ENCODE assay signal across 28 cellular contexts in genomic region chr4:53620956-53621355, GRCh38. TPM values are rescaled to one million over a fixed set of nuclear protein-coding genes. Genes with fewer than 3 reads are reported as not detected.
A peak's percentile ranks its signal among the peaks of the same experiment; 100 is the strongest.
DNase-seq lines count a peak whose midpoint lies in the region; ATAC-seq and TF ChIP-seq lines count a peak whose summit lies in the region.
"Had no signal": no experiment of that assay in that cellular context is flagged by ENCODE, and none has a peak within 500 bp of the region (broad histone marks: within the 10 kb centered on the region; RNA-seq: fewer than 3 reads in every experiment).

No MANE protein-coding gene starts in this region.

- no peaks in the 10 kb centered on the region for H3K79me2 ChIP-seq in H9 (ENCODE audit: insufficient read depth, low read length)

- DNase-seq in A673 (ENCODE audit: low spot score): no peak
- DNase-seq in H9: no peak
- DNase-seq in astrocyte of the cerebellum (ENCODE audit: low read depth): no peak
- peak; percentile 9 for DNase-seq in glomerular visceral epithelial cell (ENCODE audit: extremely low spot score)
- DNase-seq in caudate nucleus (lab: John Stamatoyannopoulos, UW): no peak
- DNase-seq in hepatic stellate cell (ENCODE audit: low spot score): no peak
- DNase-seq in HuH-7.5 (ENCODE audit: low spot score): no peak
- DNase-seq: activated B cell treated with CpG ODN at 0.5 μM for 24 hours; activated CD4-positive, alpha-beta T cell treated with anti-CD3 and anti-CD28 coated beads, Interleukin-2, amount 50 U/mL, for 48 hours; activated naive CD4-positive, alpha-beta T cell; activated T-cell treated with anti-CD3 and anti-CD28 coated beads for 4 hours; CD8-positive, alpha-beta T cell; dermis blood vessel endothelial cell; DMS79 treated with DMSO at 0.1 percent for 48 hours; MM.1S; NCI-H1436 treated with DMSO at 0.1 percent for 48 hours; NCI-H2171; NCI-H526 treated with DMSO at 0.1 percent for 48 hours; Right ventricle myocardium superior; stimulated activated CD4-positive, alpha-beta T cell treated with anti-CD3 and anti-CD28 coated beads, Interleukin-1b, Interleukin-23, amount 100 ng/mL, for 48 hours; stimulated activated naive CD4-positive, alpha-beta T cell had no signal

- H3K27ac Mint-ChIP-seq in H9: no peak overlapping the region
- H3K27ac Mint-ChIP-seq: activated B cell treated with CpG ODN at 0.5 μM for 24 hours; CD8-positive, alpha-beta T cell; mesothelial cell of epicardium; natural killer cell treated with Interleukin-12 subunit alpha and Interleukin-12 subunit beta and Interleukin-15 and Interleukin-18, amount 100 ng/mL, for 72 hours had no signal

- no peak overlapping the region for H3K9ac ChIP-seq in H9 (ENCODE audit: extremely low read depth, insufficient read length, low read length)

- in situ Hi-C loops in astrocyte of the cerebellum (cut with HindIII; ENCODE audit: low sequenced_read_pairs): no loop called here

- H3K4me3 Mint-ChIP-seq in H9: no peak overlapping the region
- H3K4me3 Mint-ChIP-seq: activated B cell treated with CpG ODN at 0.5 μM for 24 hours; CD8-positive, alpha-beta T cell; mesothelial cell of epicardium; natural killer cell treated with Interleukin-12 subunit alpha and Interleukin-12 subunit beta and Interleukin-15 and Interleukin-18, amount 100 ng/mL, for 72 hours had no signal

- H3K14ac ChIP-seq in H9 (ENCODE audit: insufficient read depth, low read length): no peak overlapping the region

- no peak overlapping the region for H2BK120ac ChIP-seq in H9 (ENCODE audit: low read depth, low read length, poor library complexity, severe bottlenecking)

- H3K23ac ChIP-seq in H9 (ENCODE audit: insufficient read length, low read depth, low read length): no peak overlapping the region

- no peaks in the 10 kb centered on the region for H3K23me2 ChIP-seq in H9 (ENCODE audit: insufficient read length, low read depth, low read length, poor library complexity, severe bottlenecking)

- peak; percentile 16; the same call in 1 of the 2 replicates for TF ChIP-seq CTCF in A673 (conservative IDR thresholded peaks at IDR 0.05; ENCODE audit: low read depth, low read length)
- peak; percentile 42 for TF ChIP-seq CTCF in H9 (conservative IDR thresholded peaks at IDR 0.05)
- TF ChIP-seq CTCF in astrocyte of the cerebellum (IDR thresholded peaks at IDR 0.05; ENCODE audit: low read depth, low read length, missing control alignments): peak; percentile 17

- no peak overlapping the region for H3K4ac ChIP-seq in H9 (ENCODE audit: low read depth, low read length)

- H3K4me1 Mint-ChIP-seq in H9: peaks cover 0 to 4% of the 10 kb centered on the region in 2 experiments; a peak in 1 of 4 replicates
- H3K4me1 Mint-ChIP-seq: activated B cell treated with CpG ODN at 0.5 μM for 24 hours, mesothelial cell of epicardium had no signal

- H2BK15ac ChIP-seq in H9 (ENCODE audit: low read depth, low read length): no peak overlapping the region

- no peaks in the 10 kb centered on the region; a peak in 1 of 7 replicates for H3K36me3 Mint-ChIP-seq in H9 (ENCODE audit: insufficient read depth in 1 of 3, low read depth in 3 of 3)
- H3K36me3 Mint-ChIP-seq: CD8-positive, alpha-beta T cell; mesothelial cell of epicardium; natural killer cell treated with Interleukin-12 subunit alpha and Interleukin-12 subunit beta and Interleukin-15 and Interleukin-18, amount 100 ng/mL, for 72 hours had no signal

- H3K4me3 ChIP-seq in A673 (ENCODE audit: low read depth, low read length, poor library complexity, severe bottlenecking): no peak overlapping the region
- no peak overlapping the region for H3K4me3 ChIP-seq in astrocyte of the cerebellum (ENCODE audit: low read depth, low read length)
- H3K4me3 ChIP-seq: thoracic aorta had no signal

- POLR2A ChIA-PET in A673 (lab: Charles Lee; ENCODE audit: low non-redundant PET): no interaction called here

- no peak overlapping the region for H2AK5ac ChIP-seq in H9 (ENCODE audit: insufficient read length, low read length)

- H3K27ac ChIP-seq in A673 (ENCODE audit: low read depth, low read length, poor library complexity, severe bottlenecking): no peak overlapping the region
- H3K27ac ChIP-seq in H9 (ENCODE audit: insufficient read length, low read depth, low read length): no peak overlapping the region
- no peak overlapping the region for H3K27ac ChIP-seq in caudate nucleus (ENCODE audit: low read depth, low read length)
- H3K27ac ChIP-seq: epithelial cell of prostate, thoracic aorta had no signal

- no peak overlapping the region for H2BK20ac ChIP-seq in H9 (ENCODE audit: low read depth, low read length, poor library complexity, severe bottlenecking)

- no peak overlapping the region for H4K8ac ChIP-seq in H9 (replicated peaks; ENCODE audit: insufficient read length, low read depth, low read length)

- H4K20me1 ChIP-seq in H9 (ENCODE audit: control insufficient read depth, insufficient read depth, insufficient read length): no peaks in the 10 kb centered on the region

- CTCF ChIA-PET in A673 (lab: Charles Lee): no interaction called here

- intact Hi-C loops in A673 (cut with micrococcal nuclease; ENCODE audit: unreplicated experiment): no loop called here

- BruUV-seq in A673 (replicated peaks; lab: Mats Ljungman, UMichigan): no TSS peak

- H3K9me3 Mint-ChIP-seq in H9: no peaks in the 10 kb centered on the region; a peak in 2 of 5 replicates
- H3K9me3 Mint-ChIP-seq: CD8-positive, alpha-beta T cell; natural killer cell treated with Interleukin-12 subunit alpha and Interleukin-12 subunit beta and Interleukin-15 and Interleukin-18, amount 100 ng/mL, for 72 hours had no signal

- H2AFZ ChIP-seq in H9 (ENCODE audit: low read length): no peak overlapping the region

- H3K18ac ChIP-seq in H9 (ENCODE audit: insufficient read length, low read depth, low read length): no peak overlapping the region

- H3K4me1 ChIP-seq in A673 (ENCODE audit: insufficient read depth, low read length, poor library complexity, severe bottlenecking) (no peaks in the 10 kb centered on the region), H9 (ENCODE audit: insufficient read depth, low read length) (0 out of 2 replicates have a peak, but pooled peaks cover 2% of the 10 kb centered on the region)

- no peaks in the 10 kb centered on the region; the same call in 1 of the 2 replicates for H3K27me3 Mint-ChIP-seq in H9 (ENCODE audit: low read depth)

- no peaks in the 10 kb centered on the region for H3K36me3 ChIP-seq in A673 (ENCODE audit: insufficient read depth, low read length, poor library complexity, severe bottlenecking)
- H3K36me3 ChIP-seq: thoracic aorta had no signal

- H3K4me2 ChIP-seq in H9 (ENCODE audit: insufficient read depth, insufficient read length, low read length): no peak overlapping the region

- no peak overlapping the region for H3T11ph ChIP-seq in H9 (ENCODE audit: low read length)

- no peak for ATAC-seq in HG02763 (IDR thresholded peaks at IDR 0.05; ENCODE audit: unreplicated experiment)
- ATAC-seq: CD8-positive, alpha-beta T cell; left lobe of liver; natural killer cell treated with Interleukin-12 subunit alpha and Interleukin-12 subunit beta and Interleukin-15 and Interleukin-18, amount 100 ng/mL, for 72 hours had no signal

- H3K56ac ChIP-seq in H9 (ENCODE audit: insufficient read length, low read depth, low read length): no peak overlapping the region

- H3K79me1 ChIP-seq in H9 (ENCODE audit: insufficient read depth, low read depth, low read length, poor library complexity, severe bottlenecking): no peaks in the 10 kb centered on the region

- H3K9me3 ChIP-seq in A673 (ENCODE audit: low read depth, low read length, poor library complexity, severe bottlenecking) (no peaks in the 10 kb centered on the region), H9 (ENCODE audit: control insufficient read depth, low read depth, low read length) (no peaks in the 10 kb centered on the region)
- H3K9me3 ChIP-seq: thoracic aorta had no signal

- H4K91ac ChIP-seq in H9 (ENCODE audit: insufficient read length, low read depth, low read length): no peak overlapping the region

- no peak overlapping the region for H2BK12ac ChIP-seq in H9 (ENCODE audit: insufficient read length, low read depth, low read length)

- no peak overlapping the region for H2BK5ac ChIP-seq in H9 (ENCODE audit: insufficient read length, low read length)

- H4K5ac ChIP-seq in H9 (ENCODE audit: insufficient read length, low read depth, low read length): no peak overlapping the region

- WGBS in H9 (ENCODE audit: extremely low coverage, insufficient read length, low lambda C conversion rate): no CpG with 5 or more reads among the region's 3 CpGs

- peaks cover 20% of the 10 kb centered on the region for H3K27me3 ChIP-seq in A673 (replicated peaks; ENCODE audit: insufficient read depth, low read depth, low read length, poor library complexity)
- H3K27me3 ChIP-seq in H9 (ENCODE audit: insufficient read depth, low read length): no peaks in the 10 kb centered on the region

RNA-seq across cellular contexts. Expression of gene LNX1, which starts 29.7 kb away (rescaled TPM):
- total RNA-seq in A673 (2021) (0.33 TPM in 1 of 2 replicates, not detected in the other), H9 (2021) (1.7 and 2.1 TPM in 2 replicates)
- total RNA-seq: activated B cell treated with CpG ODN at 0.5 μM for 24 hours; CD8-positive, alpha-beta T cell; natural killer cell treated with Interleukin-12 subunit alpha and Interleukin-12 subunit beta and Interleukin-15 and Interleukin-18, amount 100 ng/mL, for 72 hours; T-helper 2 cell treated with Interferon-gamma antibody and Interleukin-4, amounts not matched to agents 100 ng/mL and 5 ng/mL, for 36 hours had no signal
